In the genomic region with DNA sequence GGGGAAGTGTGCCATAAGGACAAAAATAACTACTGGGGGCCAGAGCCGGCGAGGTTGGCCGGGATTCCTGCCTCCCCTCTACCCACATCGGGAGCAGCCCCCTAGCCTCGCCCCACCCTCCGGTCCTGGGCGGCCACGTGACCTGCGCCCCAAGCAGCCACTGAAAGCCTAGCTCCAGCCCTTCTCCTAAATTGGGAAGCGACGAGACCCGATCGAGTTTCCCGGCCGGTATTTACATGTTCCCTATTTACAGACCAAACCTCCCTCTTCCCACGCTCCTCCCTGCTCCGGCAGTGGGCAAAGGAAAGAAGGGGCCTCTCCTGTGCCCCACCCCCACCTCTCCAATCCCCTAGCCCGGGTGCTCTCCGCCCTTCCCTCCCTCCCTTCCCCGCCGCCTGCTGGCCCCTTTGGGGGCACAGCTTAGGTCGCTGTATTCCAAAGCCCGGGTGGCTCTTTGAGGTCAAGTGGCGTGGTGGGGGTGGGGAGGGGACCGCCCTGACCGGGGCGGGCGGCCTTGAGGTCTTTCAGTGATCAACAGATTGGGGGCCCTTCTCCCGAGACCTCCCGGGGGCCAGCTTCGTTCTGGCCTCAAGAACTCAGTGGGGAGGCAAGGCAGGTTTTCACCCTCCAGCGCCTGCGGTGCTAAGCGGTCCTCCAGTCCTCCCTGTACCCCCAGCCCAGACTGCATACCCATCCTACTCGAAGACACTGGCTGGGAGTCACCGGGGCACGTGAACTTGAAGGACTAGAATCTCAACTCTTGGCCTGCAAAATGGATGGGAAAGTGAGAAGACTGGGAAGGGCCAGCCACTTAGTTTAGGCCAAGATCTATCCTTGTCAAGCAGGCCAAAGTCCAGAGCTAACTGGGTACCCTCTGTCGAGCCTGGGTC, we compare ENCODE assay signal across 10 cellular contexts. TPM values are rescaled to one million over a fixed set of nuclear protein-coding genes. Genes with fewer than 3 reads are reported as not detected.
DNase-seq lines count a peak whose midpoint lies in the region; ATAC-seq and TF ChIP-seq lines count a peak whose summit lies in the region.
"Had no signal": no experiment of that assay in that cellular context is flagged by ENCODE, and none has a peak within 500 bp of the region (broad histone marks: within the 10 kb centered on the region; RNA-seq: fewer than 3 reads in every experiment).

No MANE protein-coding gene starts in this region.

- H3K36me3 ChIP-seq in fibroblast of lung (ENCODE audit: control insufficient read depth, insufficient read depth, low read length) (no peaks in the 10 kb centered on the region), muscle layer of duodenum (ENCODE audit: control insufficient read depth in 1 of 2, insufficient read depth in 2 of 2, low read length in 2 of 2) (no peaks in the 10 kb centered on the region)

- H3K79me2 ChIP-seq in fibroblast of lung (ENCODE audit: control insufficient read depth, insufficient read depth, low read length) = no peaks in the 10 kb centered on the region

- no peaks in the 10 kb centered on the region for H3K36me3 Mint-ChIP-seq in T-helper 17 cell (ENCODE audit: low read depth)
- no peaks in the 10 kb centered on the region for H3K36me3 Mint-ChIP-seq in type B pancreatic cell

- H3K27me3 Mint-ChIP-seq in T-helper 17 cell (peaks cover 19% of the 10 kb centered on the region), type B pancreatic cell (peaks cover 22% of the 10 kb centered on the region)

- H3K4me3 ChIP-seq in fibroblast of lung (replicated peaks in 1 of 4; ENCODE audit: control extremely low read depth in 1 of 4, insufficient read depth in 1 of 4, low read depth in 3 of 4, low read length in 4 of 4) (peak overlapping the region in 2 of 4 experiments; percentile 17 to 30), muscle layer of duodenum (ENCODE audit: low read depth in 1 of 2, low read length in 2 of 2) (peak overlapping the region; percentile 39 to 52)

- no peak for DNase-seq in T-helper 17 cell
- DNase-seq in fibroblast of lung (ENCODE audit: low read depth in 2 of 2) = peak in 1 of 2 donors; percentile 51
- DNase-seq in type B pancreatic cell (ENCODE audit: extremely low spot score, unreplicated experiment) = peak; percentile 76
- no peak for DNase-seq in GDM1 (lab: John Stamatoyannopoulos, UW)
- DNase-seq in RKO (ENCODE audit: low spot score) = no peak
- no peak for DNase-seq in activated naive CD4-positive, alpha-beta T cell treated with anti-CD3 and anti-CD28 coated beads, Interleukin-2, amount 50 U/mL, for 16 hours
- DNase-seq: activated CD4-positive, CD25-positive, alpha-beta regulatory T cell had no signal

- H3K4me1 Mint-ChIP-seq in T-helper 17 cell (peaks cover 20% of the 10 kb centered on the region), type B pancreatic cell (ENCODE audit: unreplicated experiment) (peaks cover 24% of the 10 kb centered on the region)

- H3K27ac Mint-ChIP-seq in T-helper 17 cell (no peak overlapping the region), type B pancreatic cell (no peak overlapping the region)

- H3K9ac ChIP-seq in fibroblast of lung (ENCODE audit: insufficient read depth, low read length) = no peak overlapping the region
- H3K9ac ChIP-seq: KMS-11 had no signal

- H2AFZ ChIP-seq in fibroblast of lung (ENCODE audit: low read length) = peak overlapping the region; percentile 56

- TF ChIP-seq CTCF in fibroblast of lung (conservative IDR thresholded peaks at IDR 0.05 in 1 of 2, IDR thresholded peaks at IDR 0.05 in 1 of 2; ENCODE audit: low read depth in 1 of 2, low read length in 2 of 2) (peak; percentile 9 to 19), type B pancreatic cell (conservative IDR thresholded peaks at IDR 0.05) (peak; percentile 65)

- no peak overlapping the region for H3K4me2 ChIP-seq in fibroblast of lung (ENCODE audit: extremely low read depth, insufficient read depth, low read length)
- H3K4me2 ChIP-seq: KMS-11 had no signal

- H3K9me3 Mint-ChIP-seq in type B pancreatic cell = no peaks in the 10 kb centered on the region

- ATAC-seq in T-helper 17 cell = no peak
- no peak for ATAC-seq in HG03439 (IDR thresholded peaks at IDR 0.05; ENCODE audit: unreplicated experiment)

- H3K4me3 Mint-ChIP-seq in T-helper 17 cell (peak overlapping the region; percentile 31), type B pancreatic cell (peak overlapping the region; percentile 73)

- peaks cover 2% of the 10 kb centered on the region for H3K27me3 ChIP-seq in fibroblast of lung (ENCODE audit: control insufficient read depth, insufficient read depth, low read length)
- H3K27me3 ChIP-seq in muscle layer of duodenum (ENCODE audit: low read depth, low read length) = no peaks in the 10 kb centered on the region

- H3K9me3 ChIP-seq in T-helper 17 cell (ENCODE audit: control insufficient read depth, low read length, poor library complexity, severe bottlenecking) (no peaks in the 10 kb centered on the region), fibroblast of lung (ENCODE audit: control insufficient read depth, insufficient read depth, low read depth, low read length) (no peaks in the 10 kb centered on the region), muscle layer of duodenum (ENCODE audit: control insufficient read depth in 1 of 2, low read length in 2 of 2) (no peaks in the 10 kb centered on the region)

- H3K27ac ChIP-seq in fibroblast of lung (ENCODE audit: insufficient read depth, low read length) (no peak overlapping the region), muscle layer of duodenum (ENCODE audit: low read length) (peak overlapping the region; percentile 60)
- H3K27ac ChIP-seq: KMS-11 had no signal

- H3K4me1 ChIP-seq in fibroblast of lung (ENCODE audit: control insufficient read depth, extremely low read depth, insufficient read depth, low read length) = peaks cover 9% of the 10 kb centered on the region
- peaks cover 0 to 26% of the 10 kb centered on the region in 2 donors for H3K4me1 ChIP-seq in muscle layer of duodenum (ENCODE audit: control insufficient read depth in 1 of 2, insufficient read depth in 2 of 2, low read length in 2 of 2)

- no peaks in the 10 kb centered on the region for H4K20me1 ChIP-seq in fibroblast of lung (ENCODE audit: control insufficient read depth, extremely low read depth, insufficient read depth, low read length)

RNA-seq across cellular contexts. Expression of gene CTDSP2, which starts 6.3 kb away (rescaled TPM):
- total RNA-seq in T-helper 17 cell = 100 to 1,000 TPM; 114 to 132 TPM
- total RNA-seq in fibroblast of lung = 87.8 and 92.0 TPM in 2 replicates
- polyA plus RNA-seq in fibroblast of lung = 199 and 208 TPM in 2 replicates
- 130 and 165 TPM in 2 replicates for polyA plus RNA-seq in fibroblast of lung (2012)
- 481 and 517 TPM in 2 replicates for polyA minus RNA-seq in fibroblast of lung (ENCODE audit: low replicate concordance)
- 135 and 183 TPM in 2 replicates for total RNA-seq in type B pancreatic cell (ENCODE audit: low replicate concordance)

RNA-seq across cellular contexts. Expression of gene AVIL, which starts 34.3 kb away (rescaled TPM):
- total RNA-seq in T-helper 17 cell = 1 to 10 TPM; 1.3 to 1.4 TPM
- total RNA-seq in fibroblast of lung = 2.8 and 7.1 TPM in 2 replicates
- polyA plus RNA-seq in fibroblast of lung = 1.1 and 2.2 TPM in 2 replicates
- 0.96 and 1.9 TPM in 2 replicates for polyA plus RNA-seq in fibroblast of lung (2012)
- 2.4 TPM in 1 of 2 replicates, not detected in the other for polyA minus RNA-seq in fibroblast of lung (ENCODE audit: low replicate concordance)
- total RNA-seq in type B pancreatic cell (ENCODE audit: low replicate concordance) = 4.9 and 6.6 TPM in 2 replicates
